34 cellular contexts compared by ENCODE assay signal in genomic region chr2:182134201-182134600, GRCh38.
"Had no signal": no experiment of that assay in that cellular context is flagged by ENCODE, and none has a peak within 500 bp of the region (broad histone marks: within the 10 kb centered on the region; RNA-seq: fewer than 3 reads in every experiment).

No MANE protein-coding gene starts in this region.

- H3K4me3 Mint-ChIP-seq: activated CD4-positive, alpha-beta T cell treated with anti-CD3 and anti-CD28 coated beads, Interleukin-2, amount 10 ng/mL, durations not matched to agents 24 days and 14 days; activated CD8-positive, alpha-beta T cell treated with anti-CD3 and anti-CD28 coated beads for 36 hours; activated T-cell treated with anti-CD3 and anti-CD28 coated beads, Interleukin-2, amount 50 U/mL, for 72 hours; activated T-helper 17 cell treated with anti-CD3 and anti-CD28 coated beads, Interleukin-2, amount 50 U/mL, for 72 hours; brain had no signal

- H3K36me3 ChIP-seq: adrenal gland, Peyer's patch, SJSA1 had no signal

- H3K9me3 ChIP-seq: adrenal gland, Peyer's patch, SJSA1 had no signal

- H3K27me3 ChIP-seq: adrenal gland, Peyer's patch, SJSA1 had no signal

- H3K4me1 Mint-ChIP-seq: activated CD4-positive, alpha-beta T cell treated with anti-CD3 and anti-CD28 coated beads, Interleukin-2, amount 10 ng/mL, durations not matched to agents 24 days and 14 days; activated T-helper 17 cell treated with anti-CD3 and anti-CD28 coated beads, Interleukin-2, amount 50 U/mL, for 72 hours; brain had no signal

- H3K27ac Mint-ChIP-seq: activated CD4-positive, alpha-beta T cell treated with anti-CD3 and anti-CD28 coated beads, Interleukin-2, amount 10 ng/mL, durations not matched to agents 24 days and 14 days; activated CD8-positive, alpha-beta T cell treated with anti-CD3 and anti-CD28 coated beads for 36 hours; activated naive CD4-positive, alpha-beta T cell treated with anti-CD3 and anti-CD28 coated beads, Interleukin-2, amount 50 U/mL, for 72 hours; activated T-cell treated with anti-CD3 and anti-CD28 coated beads, Interleukin-2, amount 50 U/mL, for 72 hours; activated T-helper 17 cell treated with anti-CD3 and anti-CD28 coated beads, Interleukin-2, amount 50 U/mL, for 72 hours had no signal

- H3K9me3 Mint-ChIP-seq: activated CD4-positive, alpha-beta T cell treated with anti-CD3 and anti-CD28 coated beads, Interleukin-2, amount 10 ng/mL, durations not matched to agents 24 days and 14 days; activated CD8-positive, alpha-beta T cell treated with anti-CD3 and anti-CD28 coated beads for 36 hours; activated naive CD4-positive, alpha-beta T cell treated with anti-CD3 and anti-CD28 coated beads, Interleukin-2, amount 50 U/mL, for 72 hours; activated T-cell treated with anti-CD3 and anti-CD28 coated beads, Interleukin-2, amount 50 U/mL, for 72 hours; activated T-helper 17 cell treated with anti-CD3 and anti-CD28 coated beads, Interleukin-2, amount 50 U/mL, for 72 hours; brain had no signal

- FAIRE-seq: bronchial epithelial cell, TTC549 had no signal

- H3K27ac ChIP-seq: adrenal gland, Peyer's patch, SJSA1 had no signal

- H3K4me1 ChIP-seq: adrenal gland, Peyer's patch, SJSA1 had no signal

- DNase-seq: activated CD4-positive, alpha-beta T cell treated with anti-CD3 and anti-CD28 coated beads, Interleukin-2, amount 10 ng/mL, durations not matched to agents 24 days and 14 days; activated CD4-positive, alpha-beta T cell treated with anti-CD3 and anti-CD28 coated beads, Interleukin-2, amount 50 U/mL, for 4 hours; activated CD8-positive, alpha-beta T cell treated with anti-CD3 and anti-CD28 coated beads for 36 hours; activated gamma-delta T cell; activated naive CD4-positive, alpha-beta T cell treated with Interleukin-2 at 50 U/mL for 16 hours; activated T-cell treated with anti-CD3 and anti-CD28 coated beads, Interleukin-2, amount 50 U/mL, for 1 hour; activated T-cell treated with anti-CD3 and anti-CD28 coated beads, Interleukin-2, amount 50 U/mL, for 72 hours; adrenal gland; caudate nucleus; Kasumi-1; KG1; MM.1S; MV-4-11; NCI-H1092 treated with DMSO at 0.1 percent for 48 hours; NCI-H1417; NCI-H146; NCI-H187; NCI-H2029 treated with DMSO at 0.1 percent for 48 hours; NCI-H2107; NCI-H2171; NCI-H510A; NCI-H526; NCI-H748 treated with DMSO at 0.1 percent for 48 hours; NK-92 treated with Interleukin-12 subunit alpha and Interleukin-12 subunit beta, amount 100 ng/mL, for 24 hours; PC-3; Peyer's patch; RPMI8226; SHP77 treated with DMSO at 0.1 percent for 48 hours had no signal

- H3K27me3 Mint-ChIP-seq: activated CD4-positive, alpha-beta T cell treated with anti-CD3 and anti-CD28 coated beads, Interleukin-2, amount 10 ng/mL, durations not matched to agents 24 days and 14 days; activated T-helper 17 cell treated with anti-CD3 and anti-CD28 coated beads, Interleukin-2, amount 50 U/mL, for 72 hours had no signal

- ATAC-seq: activated CD8-positive, alpha-beta T cell treated with anti-CD3 and anti-CD28 coated beads for 36 hours; activated naive CD4-positive, alpha-beta T cell treated with anti-CD3 and anti-CD28 coated beads, Interleukin-2, amount 50 U/mL, for 72 hours; activated T-cell treated with anti-CD3 and anti-CD28 coated beads, Interleukin-2, amount 50 U/mL, for 72 hours; activated T-helper 17 cell treated with anti-CD3 and anti-CD28 coated beads, Interleukin-2, amount 50 U/mL, for 72 hours had no signal

- H3K4me3 ChIP-seq: adrenal gland, Peyer's patch, SJSA1 had no signal

- H3K36me3 Mint-ChIP-seq: activated naive CD4-positive, alpha-beta T cell treated with anti-CD3 and anti-CD28 coated beads, Interleukin-2, amount 50 U/mL, for 72 hours; brain had no signal
